In genomic region chr1:111214884-111215283, GRCh38 we compare ENCODE assay signal across 10 cellular contexts. TPM values are rescaled to one million over a fixed set of nuclear protein-coding genes. Genes with fewer than 3 reads are reported as not detected.
DNase-seq lines count a peak whose midpoint lies in the region; ATAC-seq and TF ChIP-seq lines count a peak whose summit lies in the region.
"Had no signal": no experiment of that assay in that cellular context is flagged by ENCODE, and none has a peak within 500 bp of the region (broad histone marks: within the 10 kb centered on the region; RNA-seq: fewer than 3 reads in every experiment).

No MANE protein-coding gene starts in this region.

- DNase-seq in Caco-2 (no peak), progenitor cell of endocrine pancreas (ENCODE audit: low spot score, unreplicated experiment) (no peak), anterior cingulate cortex (lab: John Stamatoyannopoulos, UW) (no peak), lower lobe of right lung (no peak)
- peak; percentile 59 for DNase-seq in T-helper 2 cell treated with Interferon-gamma antibody and Interleukin-4, amounts not matched to agents 5 μg/mL and 100 μg/mL, for 36 hours (ENCODE audit: low spot score)
- peak; percentile 77 for DNase-seq in activated naive CD8-positive, alpha-beta T cell treated with anti-CD3 and anti-CD28 coated beads for 36 hours

- intact Hi-C loops in Caco-2 (cut with micrococcal nuclease; ENCODE audit: unreplicated experiment) (no loop called here), lower lobe of right lung (cut with DNase I) (no loop called here)

- TF ChIP-seq CTCF in Caco-2 (IDR thresholded peaks at IDR 0.05; ENCODE audit: insufficient read depth in 1 of 2, low read depth in 1 of 2, low read length in 1 of 2, severe bottlenecking in 1 of 2, unreplicated experiment in 1 of 2), result no peak
- no peak for TF ChIP-seq CTCF in progenitor cell of endocrine pancreas (IDR thresholded peaks at IDR 0.05; ENCODE audit: unreplicated experiment)
- TF ChIP-seq CTCF in lower lobe of right lung (IDR thresholded peaks at IDR 0.05), result no peak

- H3K36me3 Mint-ChIP-seq in Caco-2 (ENCODE audit: insufficient read depth, unreplicated experiment) (no peaks in the 10 kb centered on the region), progenitor cell of endocrine pancreas (ENCODE audit: insufficient read depth) (no peaks in the 10 kb centered on the region)
- peaks cover 2% of the 10 kb centered on the region for H3K36me3 Mint-ChIP-seq in T-helper 2 cell treated with Interferon-gamma antibody and Interleukin-4, amounts not matched to agents 5 μg/mL and 100 μg/mL, for 36 hours (ENCODE audit: low read depth)
- peaks cover 40% of the 10 kb centered on the region for H3K36me3 Mint-ChIP-seq in activated naive CD8-positive, alpha-beta T cell treated with anti-CD3 and anti-CD28 coated beads for 36 hours

- H3K27ac Mint-ChIP-seq in Caco-2 (ENCODE audit: unreplicated experiment) (peak overlapping the region; percentile 49), progenitor cell of endocrine pancreas (peak overlapping the region; percentile 90)
- peak overlapping the region; percentile 90 for H3K27ac Mint-ChIP-seq in T-helper 2 cell treated with Interferon-gamma antibody and Interleukin-4, amounts not matched to agents 5 μg/mL and 100 μg/mL, for 36 hours
- H3K27ac Mint-ChIP-seq in activated naive CD8-positive, alpha-beta T cell treated with anti-CD3 and anti-CD28 coated beads for 36 hours, result peak overlapping the region; percentile 94

- H3K27me3 ChIP-seq in Caco-2 (replicated peaks; ENCODE audit: control insufficient read depth, insufficient read depth, low read length), result no peaks in the 10 kb centered on the region
- no peaks in the 10 kb centered on the region for H3K27me3 ChIP-seq in lower lobe of right lung (ENCODE audit: low read depth)
- H3K27me3 ChIP-seq: vagina had no signal

- H3K36me3 ChIP-seq in Caco-2 (ENCODE audit: control insufficient read depth, insufficient read depth, low read length) (no peaks in the 10 kb centered on the region), lower lobe of right lung (no peaks in the 10 kb centered on the region)
- H3K36me3 ChIP-seq: vagina had no signal

- no peaks in the 10 kb centered on the region for H3K27me3 Mint-ChIP-seq in Caco-2 (ENCODE audit: insufficient read depth, unreplicated experiment)
- H3K27me3 Mint-ChIP-seq in T-helper 2 cell treated with Interferon-gamma antibody and Interleukin-4, amounts not matched to agents 5 μg/mL and 100 μg/mL, for 36 hours (ENCODE audit: low read depth), result no peaks in the 10 kb centered on the region
- no peaks in the 10 kb centered on the region for H3K27me3 Mint-ChIP-seq in activated naive CD8-positive, alpha-beta T cell treated with anti-CD3 and anti-CD28 coated beads for 36 hours
- no peaks in the 10 kb centered on the region for H3K27me3 Mint-ChIP-seq in progenitor cell of endocrine pancreas

- H3K9me3 Mint-ChIP-seq in Caco-2 (ENCODE audit: unreplicated experiment), result no peaks in the 10 kb centered on the region
- H3K9me3 Mint-ChIP-seq in T-helper 2 cell treated with Interferon-gamma antibody and Interleukin-4, amounts not matched to agents 5 μg/mL and 100 μg/mL, for 36 hours, result peaks cover 4% of the 10 kb centered on the region
- H3K9me3 Mint-ChIP-seq in activated naive CD8-positive, alpha-beta T cell treated with anti-CD3 and anti-CD28 coated beads for 36 hours, result peaks cover 12% of the 10 kb centered on the region
- H3K9me3 Mint-ChIP-seq in progenitor cell of endocrine pancreas (ENCODE audit: low read depth), result peaks cover 3% of the 10 kb centered on the region

- peaks cover 39% of the 10 kb centered on the region for H3K4me1 Mint-ChIP-seq in Caco-2 (ENCODE audit: low read depth, unreplicated experiment)
- peaks cover 76% of the 10 kb centered on the region for H3K4me1 Mint-ChIP-seq in T-helper 2 cell treated with Interferon-gamma antibody and Interleukin-4, amounts not matched to agents 5 μg/mL and 100 μg/mL, for 36 hours (ENCODE audit: low read depth)
- H3K4me1 Mint-ChIP-seq in activated naive CD8-positive, alpha-beta T cell treated with anti-CD3 and anti-CD28 coated beads for 36 hours, result peaks cover 89% of the 10 kb centered on the region
- peaks cover 35% of the 10 kb centered on the region for H3K4me1 Mint-ChIP-seq in progenitor cell of endocrine pancreas (ENCODE audit: low read depth)

- H3K4me3 ChIP-seq in Caco-2 (ENCODE audit: low read depth, low read length) (no peak overlapping the region), lower lobe of right lung (no peak overlapping the region)
- H3K4me3 ChIP-seq: vagina had no signal

- no peak overlapping the region for H3K27ac ChIP-seq in lower lobe of right lung
- H3K27ac ChIP-seq: vagina had no signal

- H3K4me1 ChIP-seq in Caco-2, result peaks cover 24% of the 10 kb centered on the region
- H3K4me1 ChIP-seq in lower lobe of right lung, result peaks cover 38% of the 10 kb centered on the region
- H3K4me1 ChIP-seq: vagina had no signal

- no peaks in the 10 kb centered on the region for H3K9me3 ChIP-seq in Caco-2
- H3K9me3 ChIP-seq in lower lobe of right lung, result no peaks in the 10 kb centered on the region
- H3K9me3 ChIP-seq: vagina had no signal

- POLR2A ChIA-PET in Caco-2 (lab: Charles Lee), result interaction anchor here (0.6 kb wide), 1 partner anchor 1605 kb away, joined by 11 read pairs; no protein-coding TSS in a partner anchor

- CTCF ChIA-PET in Caco-2 (lab: Charles Lee), result interaction anchor here (0.6 to 1.3 kb wide), 2 partner anchors 11 to 22 kb away, joined by 7 read pairs; no protein-coding TSS in a partner anchor

- no TSS peak for BruUV-seq in Caco-2 (replicated peaks; lab: Mats Ljungman, UMichigan)

- ATAC-seq in lower lobe of right lung (no peak), HG02970 (IDR thresholded peaks at IDR 0.05; ENCODE audit: low FRiP score, unreplicated experiment) (no peak), GM19328 (IDR thresholded peaks at IDR 0.05; ENCODE audit: unreplicated experiment) (no peak)

- H3K4me3 Mint-ChIP-seq in Caco-2 (ENCODE audit: unreplicated experiment) (peak overlapping the region; percentile 21), progenitor cell of endocrine pancreas (ENCODE audit: low read depth) (no peak overlapping the region)
- peak overlapping the region; percentile 74 for H3K4me3 Mint-ChIP-seq in T-helper 2 cell treated with Interferon-gamma antibody and Interleukin-4, amounts not matched to agents 5 μg/mL and 100 μg/mL, for 36 hours
- peak overlapping the region; percentile 82 for H3K4me3 Mint-ChIP-seq in activated naive CD8-positive, alpha-beta T cell treated with anti-CD3 and anti-CD28 coated beads for 36 hours

RNA-seq across cellular contexts. Expression of gene CHI3L2, which starts 12.6 kb away (rescaled TPM):
- not detected in 2 replicates for total RNA-seq in Caco-2 (2022)
- 1 to 10 TPM; 5.1 to 9.2 TPM for total RNA-seq in activated naive CD8-positive, alpha-beta T cell treated with anti-CD3 and anti-CD28 coated beads for 36 hours
- not detected in 2 replicates for total RNA-seq in progenitor cell of endocrine pancreas
- 31.2 TPM for total RNA-seq in lower lobe of right lung
- total RNA-seq: epithelial cell of proximal tubule had no signal

RNA-seq across cellular contexts. Expression of gene DENND2D, which starts 14.4 kb away (rescaled TPM):
- 20.4 and 23.2 TPM in 2 replicates for total RNA-seq in Caco-2 (2022)
- 100 to 1,000 TPM; 201 to 203 TPM for total RNA-seq in activated naive CD8-positive, alpha-beta T cell treated with anti-CD3 and anti-CD28 coated beads for 36 hours
- total RNA-seq in progenitor cell of endocrine pancreas, result 2.6 and 3.0 TPM in 2 replicates
- 113 TPM for total RNA-seq in lower lobe of right lung

Comparison
In these comparisons a context has a peak if more than half of its experiments do, and no peak if none do; other contexts are left out.
1. DNase-seq: peak in T-helper 2 cell treated with Interferon-gamma antibody and Interleukin-4, amounts not matched to agents 5 μg/mL and 100 μg/mL, for 36 hours (single experiment) and activated naive CD8-positive, alpha-beta T cell treated with anti-CD3 and anti-CD28 coated beads for 36 hours (single experiment); none in Caco-2 (0 of 2), progenitor cell of endocrine pancreas (single experiment), anterior cingulate cortex (0 of 58) and lower lobe of right lung (single experiment).
2. Peak in every context shown above with its lines, with median percentiles within 50 percentile points of each other: H3K27ac Mint-ChIP-seq.